ENCODE assay signal across 23 cellular contexts in genomic region chr1:118202076-118202608, GRCh38. TPM values are rescaled to one million over a fixed set of nuclear protein-coding genes. Genes with fewer than 3 reads are reported as not detected.
DNase-seq lines count a peak whose midpoint lies in the region; ATAC-seq and FAIRE-seq lines count a peak whose summit lies in the region.
"Had no signal": no experiment of that assay in that cellular context is flagged by ENCODE, and none has a peak within 500 bp of the region (broad histone marks: within the 10 kb centered on the region; RNA-seq: fewer than 3 reads in every experiment).

No MANE protein-coding gene starts in this region.

- H3K4me1 Mint-ChIP-seq in activated T-helper 17 cell treated with anti-CD3 and anti-CD28 coated beads, Interleukin-2, amount 50 U/mL, for 72 hours, result no peaks in the 10 kb centered on the region

- peaks cover 7% of the 10 kb centered on the region for H3K27me3 Mint-ChIP-seq in activated T-helper 17 cell treated with anti-CD3 and anti-CD28 coated beads, Interleukin-2, amount 50 U/mL, for 72 hours

- FAIRE-seq in GM18507 (lab: Jason Lieb, UNC), result peak; percentile 56
- FAIRE-seq: A549, GM12892 had no signal

- ATAC-seq in GM21360 (IDR thresholded peaks at IDR 0.05; ENCODE audit: unreplicated experiment) (peak; percentile 57), HG02885 (IDR thresholded peaks at IDR 0.05; ENCODE audit: poor library complexity, unreplicated experiment) (peak; percentile 53), GM21515 (IDR thresholded peaks at IDR 0.05; ENCODE audit: unreplicated experiment) (no peak)
- ATAC-seq in activated T-helper 17 cell treated with anti-CD3 and anti-CD28 coated beads, Interleukin-2, amount 50 U/mL, for 72 hours (replicated peaks), result peak; percentile 70
- ATAC-seq: A549, HCT116 had no signal

- H3K4me3 Mint-ChIP-seq in activated T-helper 17 cell treated with anti-CD3 and anti-CD28 coated beads, Interleukin-2, amount 50 U/mL, for 72 hours, result no peak overlapping the region
- H3K4me3 Mint-ChIP-seq: CD4-positive, alpha-beta T cell had no signal

- no peaks in the 10 kb centered on the region for H3K36me3 Mint-ChIP-seq in activated T-helper 17 cell treated with anti-CD3 and anti-CD28 coated beads, Interleukin-2, amount 50 U/mL, for 72 hours (ENCODE audit: low read depth)

- peaks cover 7% of the 10 kb centered on the region for H3K9me3 Mint-ChIP-seq in activated T-helper 17 cell treated with anti-CD3 and anti-CD28 coated beads, Interleukin-2, amount 50 U/mL, for 72 hours
- H3K9me3 Mint-ChIP-seq: CD4-positive, alpha-beta T cell had no signal

- H3K27ac Mint-ChIP-seq in activated T-helper 17 cell treated with anti-CD3 and anti-CD28 coated beads, Interleukin-2, amount 50 U/mL, for 72 hours, result no peak overlapping the region
- H3K27ac Mint-ChIP-seq: CD4-positive, alpha-beta T cell; IgD-negative memory B cell had no signal

- no peak for DNase-seq in GM18507 (ENCODE audit: extremely low spot score, insufficient read length, low read depth)
- DNase-seq in HT-29 (ENCODE audit: low spot score), result no peak
- DNase-seq in NCI-H1694 (lab: John Stamatoyannopoulos, UW), result no peak
- DNase-seq: CD4-positive, alpha-beta T cell; GF-D8; GOT3; Karpas-422; NCI-H1092 treated with DMSO at 0.1 percent for 48 hours; NCI-H146; NCI-H2081 treated with DMSO at 0.1 percent for 48 hours; NCI-H524; PC-9; T-helper 1 cell; T-helper 9 cell had no signal

RNA-seq across cellular contexts. Expression of gene SPAG17, which starts 17.1 kb away (rescaled TPM):
- total RNA-seq in activated T-helper 17 cell treated with anti-CD3 and anti-CD28 coated beads, Interleukin-2, amount 50 U/mL, for 72 hours, result not detected
- total RNA-seq in HT-29 (2014; rRNA removed; shearing (Covaris generic)), result not detected in 2 replicates
- total RNA-seq: CD4-positive, alpha-beta T cell; MCF 10A; PC-9 had no signal
